In the genomic region with DNA sequence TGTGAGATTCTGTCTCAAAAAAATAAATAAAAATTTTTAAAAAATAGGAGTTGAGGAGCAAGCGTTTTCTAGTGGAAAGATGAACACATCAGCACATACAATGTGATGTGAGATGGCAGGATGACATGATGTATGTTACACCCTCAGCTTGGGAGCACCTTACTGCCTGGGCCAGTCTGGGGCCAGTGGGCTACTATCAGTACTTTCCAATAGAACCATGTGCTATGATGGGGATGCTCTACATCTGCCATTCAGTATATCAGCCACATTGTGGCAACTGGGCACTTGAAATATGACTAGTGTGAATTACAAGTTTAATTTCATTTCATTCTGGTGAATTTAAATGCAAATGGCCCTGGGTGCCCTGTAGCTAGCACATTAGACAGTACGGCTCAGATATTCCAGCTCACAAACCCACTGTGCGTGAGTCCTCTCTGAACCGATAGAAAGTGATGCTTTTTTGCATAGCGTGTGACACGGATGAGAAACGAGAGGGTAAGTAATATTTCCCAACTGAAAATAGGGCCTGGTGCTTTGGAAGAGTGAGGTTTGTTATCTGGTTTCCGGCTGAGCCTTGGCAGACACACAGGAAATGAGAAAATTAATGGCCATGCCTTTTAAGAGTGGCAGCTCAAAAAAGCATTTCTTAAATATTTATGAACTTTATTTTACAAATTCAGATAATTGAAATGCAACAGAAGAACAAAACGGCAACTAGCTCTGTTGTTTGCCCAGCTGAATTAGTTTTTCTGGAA, we compare ENCODE assay signal across 8 cellular contexts.
DNase-seq lines count a peak whose midpoint lies in the region; ATAC-seq and TF ChIP-seq lines count a peak whose summit lies in the region.

No MANE protein-coding gene starts in this region.

- DNase-seq in AG10803 (ENCODE audit: low read depth) (peak; percentile 3), GM19238 (ENCODE audit: insufficient read length, low spot score) (peak; percentile 30), KBM-7 (peak; percentile 96), omental fat pad (ENCODE audit: low spot score) (no peak), SK-N-DZ (ENCODE audit: low spot score) (no peak), GM23248 (no peak), SKM-1 (lab: John Stamatoyannopoulos, UW; ENCODE audit: unreplicated experiment) (no peak)

- no peak overlapping the region for H2AFZ ChIP-seq in GM23248

- ATAC-seq in activated T-helper 17 cell treated with anti-CD3 and anti-CD28 coated beads, Interleukin-2, amount 50 U/mL, for 72 hours (replicated peaks): peak; percentile 90
- peak; percentile 27 for ATAC-seq in omental fat pad (ENCODE audit: low FRiP score)

- no peak overlapping the region for H3K4me2 ChIP-seq in GM23248 (ENCODE audit: unreplicated experiment)

- H3K4me3 ChIP-seq in AG10803 (ENCODE audit: low read length): no peak overlapping the region
- no peak overlapping the region for H3K4me3 ChIP-seq in GM23248

- peak overlapping the region; percentile 26 for H3K4me3 Mint-ChIP-seq in activated T-helper 17 cell treated with anti-CD3 and anti-CD28 coated beads, Interleukin-2, amount 50 U/mL, for 72 hours

- H3K79me2 ChIP-seq in GM23248 (ENCODE audit: insufficient read depth): no peaks in the 10 kb centered on the region

- no peak overlapping the region for H3K27ac ChIP-seq in GM23248

- no peaks in the 10 kb centered on the region for H3K9me2 ChIP-seq in GM23248 (ENCODE audit: insufficient read depth)

- 0 out of 2 replicates have a peak, but pooled peaks cover 15% of the 10 kb centered on the region for H3F3A ChIP-seq in GM23248 (ENCODE audit: insufficient read depth)

- H3K9ac ChIP-seq in GM23248: no peak overlapping the region

- in situ Hi-C loops in KBM-7 (cut with MboI; ENCODE audit: low pct_unique_long_range_greater_than_20kb, low sequenced_read_pairs): no loop called here
- in situ Hi-C loops in GM23248 (cut with MboI): no loop called here

- no peaks in the 10 kb centered on the region for H3K27me3 ChIP-seq in GM23248 (replicated peaks; ENCODE audit: insufficient read depth)

- H3K4me1 Mint-ChIP-seq in activated T-helper 17 cell treated with anti-CD3 and anti-CD28 coated beads, Interleukin-2, amount 50 U/mL, for 72 hours: peaks cover 15% of the 10 kb centered on the region

- peaks cover 35% of the 10 kb centered on the region for H3K36me3 Mint-ChIP-seq in activated T-helper 17 cell treated with anti-CD3 and anti-CD28 coated beads, Interleukin-2, amount 50 U/mL, for 72 hours (ENCODE audit: low read depth)

- no peaks in the 10 kb centered on the region for H3K9me3 Mint-ChIP-seq in activated T-helper 17 cell treated with anti-CD3 and anti-CD28 coated beads, Interleukin-2, amount 50 U/mL, for 72 hours

- H3K27me3 Mint-ChIP-seq in activated T-helper 17 cell treated with anti-CD3 and anti-CD28 coated beads, Interleukin-2, amount 50 U/mL, for 72 hours: no peaks in the 10 kb centered on the region

- TF ChIP-seq CTCF in AG10803 (conservative IDR thresholded peaks at IDR 0.05; ENCODE audit: low read length): no peak
- TF ChIP-seq CTCF in omental fat pad (IDR thresholded peaks at IDR 0.05): no peak

- H3K9me3 ChIP-seq in GM23248 (ENCODE audit: low read depth): no peaks in the 10 kb centered on the region

- 70 to 75% methylated on average over 9 of the region's 9 CpGs for WGBS in GM23248 (ENCODE audit: low coverage in 1 of 2, low lambda C conversion rate in 2 of 2, missing lambda C conversion rate in 2 of 2), 2 experiments

- H3K27ac Mint-ChIP-seq in activated T-helper 17 cell treated with anti-CD3 and anti-CD28 coated beads, Interleukin-2, amount 50 U/mL, for 72 hours: peak overlapping the region; percentile 60

- no peaks in the 10 kb centered on the region for H3K4me1 ChIP-seq in GM23248 (ENCODE audit: insufficient read depth)

- no peaks in the 10 kb centered on the region for H4K20me1 ChIP-seq in GM23248 (ENCODE audit: insufficient read depth)

- peaks cover 12% of the 10 kb centered on the region for H3K36me3 ChIP-seq in GM23248 (ENCODE audit: low read depth)

Comparison
In these comparisons a context has a peak if more than half of its experiments do, and no peak if none do; other contexts are left out.
1. DNase-seq: peak in AG10803 (single experiment), GM19238 (single experiment) and KBM-7 (single experiment); none in omental fat pad (single experiment), SK-N-DZ (single experiment), GM23248 (single experiment) and SKM-1 (single experiment).